In genomic region chr11:77101043-77101537, GRCh38 we compare ENCODE assay signal across 10 cellular contexts. TPM values are rescaled to one million over a fixed set of nuclear protein-coding genes. Genes with fewer than 3 reads are reported as not detected.
DNase-seq lines count a peak whose midpoint lies in the region; FAIRE-seq and TF ChIP-seq lines count a peak whose summit lies in the region.
"Had no signal": no experiment of that assay in that cellular context is flagged by ENCODE, and none has a peak within 500 bp of the region (broad histone marks: within the 10 kb centered on the region; RNA-seq: fewer than 3 reads in every experiment).

No MANE protein-coding gene starts in this region.

- H3K4me3 Mint-ChIP-seq in mesothelial cell of epicardium = no peak overlapping the region
- H3K4me3 Mint-ChIP-seq: T-helper 1 cell treated with Interleukin-12 subunit alpha and Interleukin-12 subunit beta and Interleukin-4 antibody, amounts not matched to agents 30 μg/mL and 1 μg/mL, for 36 hours had no signal

- 79 to 88% (median 88%) methylated on average over 5 of the region's 5 CpGs for WGBS in adrenal gland, 4 donors

- FAIRE-seq in frontal cortex (lab: Jason Lieb, UNC) = no peak

- H3K36me3 ChIP-seq in adrenal gland (replicated peaks in 1 of 2) = no peaks in the 10 kb centered on the region

- no peak overlapping the region for H3K27ac Mint-ChIP-seq in mesothelial cell of epicardium
- H3K27ac Mint-ChIP-seq: T-helper 1 cell treated with Interleukin-12 subunit alpha and Interleukin-12 subunit beta and Interleukin-4 antibody, amounts not matched to agents 30 μg/mL and 1 μg/mL, for 36 hours had no signal

- no peak for TF ChIP-seq POLR2A in adrenal gland (IDR thresholded peaks at IDR 0.05)

- DNase-seq in ELF-1 (ENCODE audit: low read depth, low spot score) (peak; percentile 58), adrenal gland (no peak), mesothelial cell of epicardium (ENCODE audit: low spot score in 2 of 2, unreplicated experiment in 2 of 2) (no peak), ecto neural progenitor cell (ENCODE audit: low spot score) (no peak), inferior parietal cortex (ENCODE audit: extremely low spot score) (no peak), frontal cortex (ENCODE audit: low spot score in 2 of 2) (no peak), HCEC 1CT (no peak)

- no peaks in the 10 kb centered on the region for H3K4me1 Mint-ChIP-seq in mesothelial cell of epicardium

- H3K27me3 Mint-ChIP-seq in mesothelial cell of epicardium (ENCODE audit: low read depth) = no peaks in the 10 kb centered on the region

- H3K9me3 ChIP-seq in adrenal gland (replicated peaks in 1 of 3) = no peaks in the 10 kb centered on the region

- H3K9me3 Mint-ChIP-seq in mesothelial cell of epicardium = no peaks in the 10 kb centered on the region
- H3K9me3 Mint-ChIP-seq: T-helper 1 cell treated with Interleukin-12 subunit alpha and Interleukin-12 subunit beta and Interleukin-4 antibody, amounts not matched to agents 30 μg/mL and 1 μg/mL, for 36 hours had no signal

- H3K27me3 ChIP-seq in adrenal gland = no peaks in the 10 kb centered on the region

- intact Hi-C loops in adrenal gland (cut with DNase I) = no loop called here

- H3K4me1 ChIP-seq in adrenal gland (replicated peaks in 1 of 2) = peaks cover 7 to 16% of the 10 kb centered on the region in 2 donors

- H3K4me3 ChIP-seq in adrenal gland = no peak overlapping the region
- H3K4me3 ChIP-seq: skin epidermis had no signal

- no peak overlapping the region for H3K27ac ChIP-seq in adrenal gland
- H3K27ac ChIP-seq: skin epidermis had no signal

- TF ChIP-seq CTCF in LNCAP (IDR thresholded peaks at IDR 0.05) (peak; percentile 27; the same call in 1 of the 2 replicates), adrenal gland (IDR thresholded peaks at IDR 0.05) (peak; percentile 19 to 44 (median 40)), mesothelial cell of epicardium (IDR thresholded peaks at IDR 0.05; ENCODE audit: unreplicated experiment) (peak; percentile 24)

- H3K36me3 Mint-ChIP-seq in mesothelial cell of epicardium = peaks cover 8% of the 10 kb centered on the region

RNA-seq across cellular contexts. Expression of gene OMP, which starts 1.6 kb away (rescaled TPM):
- under 1 TPM in 2 of 8 donors, not detected in 6; 0.50 to 0.92 TPM for total RNA-seq in adrenal gland
- 1 to 10 TPM in 1 of 3 donors, not detected in 2; 1.6 TPM for polyA plus RNA-seq in adrenal gland
- total RNA-seq in mesothelial cell of epicardium = 0.80 to 1.5 TPM (median 1.4 TPM) in 3 replicates
- total RNA-seq in frontal cortex = not detected

RNA-seq across cellular contexts. Expression of gene MYO7A, which starts 27.0 kb away (rescaled TPM):
- total RNA-seq in adrenal gland = 100 to 1,000 TPM in 4 of 8 donors, 10 to 100 TPM in 4; 66.1 to 175 (median 102) TPM
- polyA plus RNA-seq in adrenal gland = 100 to 1,000 TPM in 1 of 3 donors, 10 to 100 TPM in 2; 46.8 to 150 (median 67.2) TPM
- total RNA-seq in mesothelial cell of epicardium = 1.8 to 2.4 TPM (median 2.2 TPM) in 3 replicates
- total RNA-seq in frontal cortex = 0.82 TPM

RNA-seq across cellular contexts. Expression of gene CAPN5, which starts 34.3 kb away (rescaled TPM):
- total RNA-seq in adrenal gland (10 to 100 TPM in 7 of 8 donors, 1 to 10 TPM in 1; 8.5 to 29.6 (median 21.3) TPM), mesothelial cell of epicardium (16.1 to 18.3 TPM (median 16.5 TPM) in 3 replicates), frontal cortex (8.6 TPM)
- polyA plus RNA-seq in adrenal gland = 10 to 100 TPM in 2 of 3 donors, 1 to 10 TPM in 1; 7.7 to 27.8 (median 12.3) TPM

Comparison
In these comparisons a context has a peak if more than half of its experiments do, and no peak if none do; other contexts are left out.
1. RNA of gene MYO7A, which starts 27.0 kb away (total RNA-seq): 66.1 to 175 TPM in adrenal gland; 1.8 to 2.4 TPM in mesothelial cell of epicardium and 0.82 TPM in frontal cortex (single experiment); every median in the first group is over 10 times any median in the second.
2. Peak in every context shown above with its lines, with median percentiles within 50 percentile points of each other: CTCF ChIP-seq.